8 cellular contexts compared by ENCODE assay signal in genomic region chr16:23557779-23558330, GRCh38. TPM values are rescaled to one million over a fixed set of nuclear protein-coding genes. Genes with fewer than 3 reads are reported as not detected.
DNase-seq lines count a peak whose midpoint lies in the region; ATAC-seq and TF ChIP-seq lines count a peak whose summit lies in the region.

No MANE protein-coding gene starts in this region.

- H3K9ac ChIP-seq in H9 (ENCODE audit: extremely low read depth, insufficient read length, low read length) = peak overlapping the region; percentile 96

- peak overlapping the region; percentile 98 for H3K4me3 Mint-ChIP-seq in CD4-positive, alpha-beta T cell
- peak overlapping the region; percentile 87 to 92 for H3K4me3 Mint-ChIP-seq in H9

- H3K79me2 ChIP-seq in H9 (ENCODE audit: insufficient read depth, low read length) = peaks cover 10% of the 10 kb centered on the region; the same call in 1 of the 2 replicates

- peak overlapping the region; percentile 80 for H3K14ac ChIP-seq in H9 (ENCODE audit: insufficient read depth, low read length)

- H3K79me1 ChIP-seq in H9 (ENCODE audit: insufficient read depth, low read depth, low read length, poor library complexity, severe bottlenecking) = no peaks in the 10 kb centered on the region

- peak in 5 of 10 experiments; percentile 2 to 39 (median 7) for DNase-seq in CD4-positive, alpha-beta T cell
- DNase-seq in H9 (peak; percentile 42), Peyer's patch (no peak), caudate nucleus (lab: John Stamatoyannopoulos, UW) (peak in 18 of 61 donors; percentile 14 to 64 (median 40)), left lung (peak in 1 of 2 donors; percentile 87), NCI-H2227 (lab: John Stamatoyannopoulos, UW; ENCODE audit: unreplicated experiment) (no peak), T-helper 9 cell (no peak)
- DNase-seq in stimulated activated CD8-positive, alpha-beta memory T cell treated with anti-CD3 and anti-CD28 coated beads, Interleukin-7, amount 100 ng/mL, for 24 hours (ENCODE audit: low read depth) = peak; percentile 13

- H2BK5ac ChIP-seq in H9 (ENCODE audit: insufficient read length, low read length) = no peak overlapping the region

- H2BK120ac ChIP-seq in H9 (ENCODE audit: low read depth, low read length, poor library complexity, severe bottlenecking) = no peak overlapping the region

- H3K4me1 ChIP-seq in H9 (ENCODE audit: insufficient read depth, low read length) = no peaks in the 10 kb centered on the region; the same call in 1 of the 2 replicates
- peaks cover 0 to 26% (median 0%) of the 10 kb centered on the region in 4 donors for H3K4me1 ChIP-seq in Peyer's patch
- peaks cover 14 to 39% of the 10 kb centered on the region in 2 donors for H3K4me1 ChIP-seq in left lung

- peak overlapping the region; percentile 75 for H4K5ac ChIP-seq in H9 (ENCODE audit: insufficient read length, low read depth, low read length)

- H3K23me2 ChIP-seq in H9 (ENCODE audit: insufficient read length, low read depth, low read length, poor library complexity, severe bottlenecking) = peaks cover 6% of the 10 kb centered on the region

- no peaks in the 10 kb centered on the region for H3K27me3 Mint-ChIP-seq in CD4-positive, alpha-beta T cell
- H3K27me3 Mint-ChIP-seq in H9 (ENCODE audit: low read depth) = no peaks in the 10 kb centered on the region

- H2BK12ac ChIP-seq in H9 (ENCODE audit: insufficient read length, low read depth, low read length) = no peak overlapping the region

- no peak overlapping the region for H4K8ac ChIP-seq in H9 (replicated peaks; ENCODE audit: insufficient read length, low read depth, low read length)

- no peak overlapping the region for H2AK5ac ChIP-seq in H9 (ENCODE audit: insufficient read length, low read length)

- H2BK15ac ChIP-seq in H9 (ENCODE audit: low read depth, low read length) = no peak overlapping the region

- H3K23ac ChIP-seq in H9 (ENCODE audit: insufficient read length, low read depth, low read length) = no peak overlapping the region

- intact Hi-C loops in CD4-positive, alpha-beta T cell (cut with DNase I, micrococcal nuclease) = loop anchor here (1.0 to 10.0 kb wide), 6 partner anchors 38 to 1603 kb away; partner anchors contain the start of genes DCTN5 (in 2 of the 2), GGA2 (in 2 of the 2), NDUFAB1 (in 2 of the 2) and PALB2 (in 2 of the 2)
- intact Hi-C loops in left lung (cut with DNase I) = no loop called here

- peaks cover 41% of the 10 kb centered on the region for H3K4me1 Mint-ChIP-seq in CD4-positive, alpha-beta T cell (ENCODE audit: low read depth)
- H3K4me1 Mint-ChIP-seq in H9 = peaks cover 8 to 9% of the 10 kb centered on the region in 2 experiments; a peak in 3 of 4 replicates

- H3K27ac Mint-ChIP-seq in CD4-positive, alpha-beta T cell = peak overlapping the region; percentile 96
- H3K27ac Mint-ChIP-seq in H9 = peak overlapping the region in 2 of 3 experiments; percentile 40 to 73; a peak in 3 of 7 replicates

- peak overlapping the region; percentile 77 for H3K27ac ChIP-seq in CD4-positive, alpha-beta T cell (ENCODE audit: low read depth, low read length)
- no peak overlapping the region for H3K27ac ChIP-seq in H9 (ENCODE audit: insufficient read length, low read depth, low read length)
- H3K27ac ChIP-seq in Peyer's patch = peak overlapping the region; percentile 83 to 94 (median 84)
- peak overlapping the region; percentile 73 for H3K27ac ChIP-seq in caudate nucleus (ENCODE audit: low read depth, low read length)
- peak overlapping the region; percentile 71 to 89 for H3K27ac ChIP-seq in left lung

- no peaks in the 10 kb centered on the region for H4K20me1 ChIP-seq in H9 (ENCODE audit: control insufficient read depth, insufficient read depth, insufficient read length)

- H3K27me3 ChIP-seq in CD4-positive, alpha-beta T cell (ENCODE audit: control insufficient read depth, insufficient read depth, low read length) = no peaks in the 10 kb centered on the region
- H3K27me3 ChIP-seq in H9 (ENCODE audit: insufficient read depth, low read length) = no peaks in the 10 kb centered on the region
- H3K27me3 ChIP-seq in Peyer's patch = no peaks in the 10 kb centered on the region
- H3K27me3 ChIP-seq in left lung = no peaks in the 10 kb centered on the region

- no peak overlapping the region for H4K91ac ChIP-seq in H9 (ENCODE audit: insufficient read length, low read depth, low read length)

- no peaks in the 10 kb centered on the region for H3K9me3 ChIP-seq in CD4-positive, alpha-beta T cell (ENCODE audit: control insufficient read depth, low read length)
- H3K9me3 ChIP-seq in H9 (ENCODE audit: control insufficient read depth, low read depth, low read length) (no peaks in the 10 kb centered on the region), Peyer's patch (no peaks in the 10 kb centered on the region), left lung (no peaks in the 10 kb centered on the region)

- no peak overlapping the region for H2AFZ ChIP-seq in H9 (ENCODE audit: low read length)

- H3K36me3 Mint-ChIP-seq in CD4-positive, alpha-beta T cell (ENCODE audit: low read depth) = peaks cover 66% of the 10 kb centered on the region
- peaks cover 23 to 59% (median 39%) of the 10 kb centered on the region in 3 experiments for H3K36me3 Mint-ChIP-seq in H9 (ENCODE audit: insufficient read depth in 1 of 3, low read depth in 3 of 3)

- peak; percentile 5 for ATAC-seq in CD4-positive, alpha-beta T cell (ENCODE audit: poor library complexity)
- peak; percentile 2 for ATAC-seq in left lung

- no peaks in the 10 kb centered on the region for H3K9me3 Mint-ChIP-seq in CD4-positive, alpha-beta T cell
- no peaks in the 10 kb centered on the region for H3K9me3 Mint-ChIP-seq in H9

- TF ChIP-seq CTCF in CD4-positive, alpha-beta T cell (IDR thresholded peaks at IDR 0.05) = no peak
- no peak for TF ChIP-seq CTCF in H9 (conservative IDR thresholded peaks at IDR 0.05)
- TF ChIP-seq CTCF in Peyer's patch (IDR thresholded peaks at IDR 0.05) = no peak
- TF ChIP-seq CTCF in left lung (IDR thresholded peaks at IDR 0.05) = no peak

- H3K4me3 ChIP-seq in Peyer's patch = peak overlapping the region; percentile 86 to 99 (median 93)
- H3K4me3 ChIP-seq in left lung = peak overlapping the region; percentile 89 to 96

- POLR2A ChIA-PET in CD4-positive, alpha-beta T cell (lab: Charles Lee) = interaction anchor here (0.9 to 2.4 kb wide), 5 partner anchors 34 to 84 kb away, joined by 3 to 17 read pairs (median 6); partner anchors contain the start of genes DCTN5, GGA2, NDUFAB1 and PALB2

- H3K36me3 ChIP-seq in Peyer's patch = peaks cover 0 to 29% (median 0%) of the 10 kb centered on the region in 3 donors
- peaks cover 0 to 34% of the 10 kb centered on the region in 2 donors for H3K36me3 ChIP-seq in left lung

- no peak for TF ChIP-seq POLR2A in Peyer's patch (IDR thresholded peaks at IDR 0.05)

- no peak overlapping the region for H3K4ac ChIP-seq in H9 (ENCODE audit: low read depth, low read length)

- H3K56ac ChIP-seq in H9 (ENCODE audit: insufficient read length, low read depth, low read length) = no peak overlapping the region

- peak overlapping the region; percentile 100 for H3K4me2 ChIP-seq in H9 (ENCODE audit: insufficient read depth, insufficient read length, low read length)

- CTCF ChIA-PET in CD4-positive, alpha-beta T cell (lab: Charles Lee) = interaction anchor here (0.8 to 1.8 kb wide), 5 partner anchors 17 to 122 kb away, joined by 3 to 13 read pairs (median 4); partner anchors contain the start of genes GGA2 and NDUFAB1

- H3K18ac ChIP-seq in H9 (ENCODE audit: insufficient read length, low read depth, low read length) = peak overlapping the region; percentile 80

- WGBS in H9 (ENCODE audit: extremely low coverage, insufficient read length, low lambda C conversion rate) = no CpG with 5 or more reads among the region's 56 CpGs

- H3T11ph ChIP-seq in H9 (ENCODE audit: low read length) = no peak overlapping the region

- no peak overlapping the region for H2BK20ac ChIP-seq in H9 (ENCODE audit: low read depth, low read length, poor library complexity, severe bottlenecking)

RNA-seq across cellular contexts. Expression of gene UBFD1, which starts 0.3 kb away (rescaled TPM):
- total RNA-seq in CD4-positive, alpha-beta T cell = 10 to 100 TPM; 53.7 to 59.5 TPM
- total RNA-seq in H9 (2021) (107 and 112 TPM in 2 replicates), Peyer's patch (10 to 100 TPM; 19.4 to 90.8 (median 37.9) TPM), left lung (10 to 100 TPM; 51.9 to 69.3 TPM)

RNA-seq across cellular contexts. Expression of gene EARS2, which starts 0.7 kb away (rescaled TPM):
- 1 to 10 TPM; 7.9 to 8.0 TPM for total RNA-seq in CD4-positive, alpha-beta T cell
- 50.1 and 51.9 TPM in 2 replicates for total RNA-seq in H9 (2021)
- total RNA-seq in Peyer's patch = 10 to 100 TPM; 13.8 to 37.4 (median 28.0) TPM
- 10 to 100 TPM; 16.3 to 22.9 TPM for total RNA-seq in left lung

RNA-seq across cellular contexts. Expression of gene NDUFAB1, which starts 38.3 kb away (rescaled TPM):
- total RNA-seq in CD4-positive, alpha-beta T cell = 10 to 100 TPM; 23.0 to 28.3 TPM
- total RNA-seq in H9 (2021) = 183 and 192 TPM in 2 replicates
- total RNA-seq in Peyer's patch = 100 to 1,000 TPM in 1 of 4 donors, 10 to 100 TPM in 3; 49.4 to 115 (median 92.8) TPM
- 10 to 100 TPM; 65.4 to 78.7 TPM for total RNA-seq in left lung

RNA-seq across cellular contexts. Expression of gene GGA2, which starts 47.6 kb away (rescaled TPM):
- total RNA-seq in CD4-positive, alpha-beta T cell = 10 to 100 TPM; 96.5 to 96.9 TPM
- 143 TPM in 2 replicates for total RNA-seq in H9 (2021)
- 100 to 1,000 TPM in 1 of 4 donors, 10 to 100 TPM in 3; 13.8 to 254 (median 54.7) TPM for total RNA-seq in Peyer's patch
- 100 to 1,000 TPM; 125 to 133 TPM for total RNA-seq in left lung

Comparison
In these comparisons a context has a peak if more than half of its experiments do, and no peak if none do; other contexts are left out.
1. DNase-seq: peak in H9 (single experiment) and stimulated activated CD8-positive, alpha-beta memory T cell treated with anti-CD3 and anti-CD28 coated beads, Interleukin-7, amount 100 ng/mL, for 24 hours (single experiment); none in Peyer's patch (0 of 3), NCI-H2227 (single experiment) and T-helper 9 cell (single experiment).
2. intact Hi-C loops: an anchor here in CD4-positive, alpha-beta T cell (1.0 to 10.0 kb wide); none called in left lung.